In the genomic region with DNA sequence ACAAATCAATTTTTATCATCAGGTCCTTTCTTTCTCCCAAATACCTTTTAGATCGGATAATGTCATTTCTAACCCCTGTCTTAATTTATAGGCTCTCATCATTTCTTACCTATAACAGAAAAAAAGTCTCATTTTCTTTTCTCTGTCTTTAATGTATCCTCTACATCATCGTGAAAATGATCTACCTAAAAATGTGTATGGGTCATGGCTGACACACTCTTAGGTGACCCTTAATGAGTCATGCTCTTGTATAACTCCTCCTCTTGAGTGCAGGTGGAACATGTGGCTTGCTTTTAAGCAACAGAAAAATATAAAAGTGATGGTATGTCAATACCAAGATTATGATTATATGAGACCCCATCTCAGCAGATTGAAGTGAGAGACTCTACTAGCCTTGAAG, we compare ENCODE assay signal across 26 cellular contexts.
DNase-seq lines count a peak whose midpoint lies in the region; TF ChIP-seq lines count a peak whose summit lies in the region.
"Had no signal": no experiment of that assay in that cellular context is flagged by ENCODE, and none has a peak within 500 bp of the region (broad histone marks: within the 10 kb centered on the region; RNA-seq: fewer than 3 reads in every experiment).

No MANE protein-coding gene starts in this region.

- H3K4me3 Mint-ChIP-seq in Calu3 (ENCODE audit: low read depth, unreplicated experiment) (no peak overlapping the region), HFFc6 (no peak overlapping the region), mesothelial cell of epicardium (no peak overlapping the region)
- H3K4me3 Mint-ChIP-seq: activated CD4-positive, alpha-beta T cell treated with anti-CD3 and anti-CD28 coated beads for 36 hours; activated naive CD8-positive, alpha-beta T cell treated with anti-CD3 and anti-CD28 coated beads, Interleukin-2, amount 10 ng/mL, durations not matched to agents 7 days and 5 days; dendritic cell treated with granulocyte-macrophage colony-stimulating factor and Interleukin-4, amounts not matched to agents 40 ng/mL and 50 ng/mL, for 4 days; endodermal cell; stimulated activated naive CD8-positive, alpha-beta T cell treated with anti-CD3 and anti-CD28 coated beads, Interleukin-15, Interleukin-2, amounts not matched to agents 100 ng/mL and 50 ng/mL, for 24 hours; T-helper 2 cell treated with Interferon-gamma antibody and Interleukin-4, amounts not matched to agents 5 μg/mL and 100 μg/mL, for 36 hours had no signal

- CTCF ChIA-PET in Calu3 (lab: Charles Lee) = no interaction called here
- CTCF ChIA-PET in RWPE1 (lab: Yijun Ruan, JAX) = no interaction called here

- H3K9me3 Mint-ChIP-seq in Calu3 (ENCODE audit: low read depth, unreplicated experiment) (no peaks in the 10 kb centered on the region), HFFc6 (no peaks in the 10 kb centered on the region), mesothelial cell of epicardium (peaks cover 3% of the 10 kb centered on the region)
- H3K9me3 Mint-ChIP-seq: activated naive CD8-positive, alpha-beta T cell treated with anti-CD3 and anti-CD28 coated beads, Interleukin-2, amount 10 ng/mL, durations not matched to agents 7 days and 5 days; dendritic cell treated with granulocyte-macrophage colony-stimulating factor and Interleukin-4, amounts not matched to agents 40 ng/mL and 50 ng/mL, for 4 days; endodermal cell; stimulated activated naive CD8-positive, alpha-beta T cell treated with anti-CD3 and anti-CD28 coated beads, Interleukin-15, Interleukin-2, amounts not matched to agents 100 ng/mL and 50 ng/mL, for 24 hours; T-helper 2 cell treated with Interferon-gamma antibody and Interleukin-4, amounts not matched to agents 5 μg/mL and 100 μg/mL, for 36 hours had no signal

- H3K27ac Mint-ChIP-seq in Calu3 (ENCODE audit: unreplicated experiment) (peak overlapping the region; percentile 19), HFFc6 (peak overlapping the region; percentile 5; the same call in 1 of the 2 replicates), mesothelial cell of epicardium (peak overlapping the region; percentile 63)
- H3K27ac Mint-ChIP-seq: activated CD4-positive, alpha-beta T cell treated with anti-CD3 and anti-CD28 coated beads for 36 hours; activated naive CD8-positive, alpha-beta T cell treated with anti-CD3 and anti-CD28 coated beads, Interleukin-2, amount 10 ng/mL, durations not matched to agents 7 days and 5 days; dendritic cell treated with granulocyte-macrophage colony-stimulating factor and Interleukin-4, amounts not matched to agents 40 ng/mL and 50 ng/mL, for 4 days; endodermal cell; stimulated activated naive CD8-positive, alpha-beta T cell treated with anti-CD3 and anti-CD28 coated beads, Interleukin-15, Interleukin-2, amounts not matched to agents 100 ng/mL and 50 ng/mL, for 24 hours; T-helper 2 cell treated with Interferon-gamma antibody and Interleukin-4, amounts not matched to agents 5 μg/mL and 100 μg/mL, for 36 hours had no signal

- intact Hi-C loops in Calu3 (cut with micrococcal nuclease; ENCODE audit: unreplicated experiment) = no loop called here

- no peak overlapping the region for H3K27ac ChIP-seq in RWPE1
- H3K27ac ChIP-seq: ascending aorta, prostate gland, thyroid gland had no signal

- DNase-seq in Calu3 (no peak), HFFc6 (no peak), RWPE1 (ENCODE audit: low spot score) (peak; percentile 43), mesothelial cell of epicardium (ENCODE audit: low spot score in 2 of 2, unreplicated experiment in 2 of 2) (no peak), T-helper 1 cell (no peak), NCI-H1417 treated with DMSO at 0.1 percent for 48 hours (lab: John Stamatoyannopoulos, UW) (no peak), SK-N-DZ (ENCODE audit: low spot score) (no peak)
- DNase-seq in stimulated activated naive CD4-positive, alpha-beta T cell treated with Interleukin-2 at 50 U/mL for 16 hours (lab: John Stamatoyannopoulos, UW) = no peak
- DNase-seq: activated CD4-positive, alpha-beta T cell treated with anti-CD3 and anti-CD28 coated beads for 36 hours; activated effector memory CD4-positive, alpha-beta T cell treated with Interleukin-2 at 50 U/mL for 16 hours; activated naive CD8-positive, alpha-beta T cell treated with anti-CD3 and anti-CD28 coated beads, Interleukin-2, amount 10 ng/mL, durations not matched to agents 7 days and 5 days; activated T-cell treated with anti-CD3 and anti-CD28 coated beads for 4 hours; central memory CD4-positive, alpha-beta T cell; endodermal cell; GDM1; hippocampal formation; mesendoderm; NCI-H1092 treated with DMSO at 0.1 percent for 48 hours; NCI-H1930; NCI-H2227 treated with DMSO at 0.1 percent for 48 hours; thyroid gland had no signal

- POLR2A ChIA-PET in RWPE1 (lab: Yijun Ruan, JAX; ENCODE audit: low non-redundant PET) = no interaction called here

- TF ChIP-seq CTCF in Calu3 (IDR thresholded peaks at IDR 0.05; ENCODE audit: unreplicated experiment) (no peak), HFFc6 (IDR thresholded peaks at IDR 0.05) (no peak), RWPE1 (conservative IDR thresholded peaks at IDR 0.05; ENCODE audit: low read depth) (no peak), mesothelial cell of epicardium (IDR thresholded peaks at IDR 0.05; ENCODE audit: unreplicated experiment) (no peak)

- H3K36me3 Mint-ChIP-seq in Calu3 (ENCODE audit: insufficient read depth, unreplicated experiment) (peaks cover 8% of the 10 kb centered on the region), HFFc6 (ENCODE audit: low read depth) (peaks cover 28% of the 10 kb centered on the region), mesothelial cell of epicardium (peaks cover 29% of the 10 kb centered on the region)
- H3K36me3 Mint-ChIP-seq: activated naive CD8-positive, alpha-beta T cell treated with anti-CD3 and anti-CD28 coated beads, Interleukin-2, amount 10 ng/mL, durations not matched to agents 7 days and 5 days had no signal

- H3K4me1 Mint-ChIP-seq in Calu3 (ENCODE audit: low read depth, unreplicated experiment) (peaks cover 15% of the 10 kb centered on the region), HFFc6 (ENCODE audit: low read depth) (peaks cover 78% of the 10 kb centered on the region), mesothelial cell of epicardium (peaks cover 74% of the 10 kb centered on the region)
- H3K4me1 Mint-ChIP-seq: activated CD4-positive, alpha-beta T cell treated with anti-CD3 and anti-CD28 coated beads for 36 hours; activated naive CD8-positive, alpha-beta T cell treated with anti-CD3 and anti-CD28 coated beads, Interleukin-2, amount 10 ng/mL, durations not matched to agents 7 days and 5 days had no signal

- no TSS peak for BruUV-seq in Calu3 (replicated peaks; lab: Mats Ljungman, UMichigan)

- H3K27me3 Mint-ChIP-seq in Calu3 (ENCODE audit: unreplicated experiment) (no peaks in the 10 kb centered on the region), HFFc6 (ENCODE audit: insufficient read depth) (no peaks in the 10 kb centered on the region), mesothelial cell of epicardium (ENCODE audit: low read depth) (no peaks in the 10 kb centered on the region)
- H3K27me3 Mint-ChIP-seq: activated CD4-positive, alpha-beta T cell treated with anti-CD3 and anti-CD28 coated beads for 36 hours; activated naive CD8-positive, alpha-beta T cell treated with anti-CD3 and anti-CD28 coated beads, Interleukin-2, amount 10 ng/mL, durations not matched to agents 7 days and 5 days; dendritic cell treated with granulocyte-macrophage colony-stimulating factor and Interleukin-4, amounts not matched to agents 40 ng/mL and 50 ng/mL, for 4 days; stimulated activated naive CD8-positive, alpha-beta T cell treated with anti-CD3 and anti-CD28 coated beads, Interleukin-15, Interleukin-2, amounts not matched to agents 100 ng/mL and 50 ng/mL, for 24 hours had no signal

Comparison
In these comparisons a context has a peak if more than half of its experiments do, and no peak if none do; other contexts are left out.
1. H3K27ac Mint-ChIP-seq: peak in every context shown above with its lines; median percentile 63 in mesothelial cell of epicardium; 19 in Calu3; 5 in HFFc6.